In genomic region chr20:57262244-57263126, GRCh38 we compare ENCODE assay signal across 23 cellular contexts. TPM values are rescaled to one million over a fixed set of nuclear protein-coding genes. Genes with fewer than 3 reads are reported as not detected.
DNase-seq lines count a peak whose midpoint lies in the region; TF ChIP-seq lines count a peak whose summit lies in the region.
"Had no signal": no experiment of that assay in that cellular context is flagged by ENCODE, and none has a peak within 500 bp of the region (broad histone marks: within the 10 kb centered on the region; RNA-seq: fewer than 3 reads in every experiment).

No MANE protein-coding gene starts in this region.

- intact Hi-C loops in sigmoid colon (cut with DNase I) = no loop called here

- 68 to 88% methylated on average over 14 of the region's 14 CpGs for WGBS in sigmoid colon, 2 donors

- no peak for TF ChIP-seq EP300 in sigmoid colon (IDR thresholded peaks at IDR 0.05)

- no peaks in the 10 kb centered on the region for H3K9me3 ChIP-seq in HUES6 (ENCODE audit: control insufficient read depth, insufficient read depth, low read depth, low read length)
- no peaks in the 10 kb centered on the region for H3K9me3 ChIP-seq in SK-N-MC (ENCODE audit: low read depth, low read length)
- H3K9me3 ChIP-seq in iPS-18c (ENCODE audit: control insufficient read depth, insufficient read depth, low read length) = no peaks in the 10 kb centered on the region
- H3K9me3 ChIP-seq in sigmoid colon = no peaks in the 10 kb centered on the region

- H3K27me3 ChIP-seq in HUES6 (ENCODE audit: control insufficient read depth, insufficient read depth, low read length) = peaks cover 44% of the 10 kb centered on the region
- peaks cover 36 to 99% (median 79%) of the 10 kb centered on the region in 3 donors for H3K27me3 ChIP-seq in sigmoid colon

- H3K4me3 ChIP-seq in HUES6 (ENCODE audit: low read depth, low read length) = peak overlapping the region; percentile 85
- peak overlapping the region; percentile 25 for H3K4me3 ChIP-seq in SK-N-MC
- H3K4me3 ChIP-seq in iPS-18c (ENCODE audit: insufficient read depth, low read depth, low read length) = peak overlapping the region; percentile 28; the same call in 1 of the 2 replicates
- H3K4me3 ChIP-seq in sigmoid colon = no peak overlapping the region

- DNase-seq in SK-N-MC (ENCODE audit: low read depth, low spot score) (no peak), NCI-H2081 treated with DMSO at 0.1 percent for 48 hours (lab: John Stamatoyannopoulos, UW) (no peak), sigmoid colon (no peak), NCI-H2227 treated with DMSO at 0.1 percent for 48 hours (lab: John Stamatoyannopoulos, UW) (no peak)
- DNase-seq: activated CD4-positive, alpha-beta T cell treated with anti-CD3 and anti-CD28 coated beads for 1 hour; effector CD8-positive, alpha-beta T cell; head of caudate nucleus; NCI-H1417; NCI-H226; SIG-M5; small intestine; T-helper 9 cell had no signal

- peak; percentile 88 for TF ChIP-seq CTCF in subcutaneous adipose tissue (IDR thresholded peaks at IDR 0.05; ENCODE audit: low read depth)
- TF ChIP-seq CTCF in sigmoid colon (IDR thresholded peaks at IDR 0.05) = no peak

- peaks cover 70% of the 10 kb centered on the region for H3K4me1 ChIP-seq in HUES6 (ENCODE audit: control insufficient read depth, insufficient read depth, low read length)
- peaks cover 0 to 39% (median 28%) of the 10 kb centered on the region in 4 donors for H3K4me1 ChIP-seq in sigmoid colon

- H3K27ac ChIP-seq in HUES6 (ENCODE audit: low read depth, low read length) = 0 out of 2 replicates have a peak overlapping the region, but pooled peaks have one; percentile 5
- H3K27ac ChIP-seq in SK-N-MC = peak overlapping the region; percentile 54
- H3K27ac ChIP-seq in sigmoid colon = no peak overlapping the region
- H3K27ac ChIP-seq: HL-60, KMS-11 had no signal

- H3K36me3 ChIP-seq in HUES6 (ENCODE audit: control insufficient read depth, insufficient read depth, low read length) (no peaks in the 10 kb centered on the region), SK-N-MC (ENCODE audit: insufficient read depth, low read length) (no peaks in the 10 kb centered on the region), sigmoid colon (no peaks in the 10 kb centered on the region)

- H3K9ac ChIP-seq in HUES6 (ENCODE audit: low read length) (peak overlapping the region; percentile 45), SK-N-MC (ENCODE audit: insufficient read length) (no peak overlapping the region)
- H3K9ac ChIP-seq: KMS-11 had no signal

- no peak for TF ChIP-seq POLR2A in sigmoid colon (IDR thresholded peaks at IDR 0.05)

RNA-seq across cellular contexts. Expression of gene BMP7, which starts 4.0 kb away (rescaled TPM):
- under 1 TPM in 2 of 4 donors, not detected in 2; 0.44 to 0.82 TPM for total RNA-seq in subcutaneous adipose tissue
- total RNA-seq in sigmoid colon = 1 to 10 TPM; 1.5 to 5.4 (median 3.5) TPM
- 1 to 10 TPM in 1 of 3 donors, under 1 TPM in 2; under 0.01 to 2.5 (median 0.69) TPM for polyA plus RNA-seq in sigmoid colon
- total RNA-seq: activated T-helper 17 cell treated with anti-CD3 and anti-CD28 coated beads, Interleukin-2, amount 50 U/mL, for 72 hours; bronchial epithelial cell; fibroblast of lung; mononuclear cell; osteoblast had no signal
- polyA plus RNA-seq: BJ, fibroblast of lung had no signal

Comparison
In these comparisons a context has a peak if more than half of its experiments do, and no peak if none do; other contexts are left out.
1. H3K27ac ChIP-seq: peak in HUES6 (single experiment) and SK-N-MC (single experiment); none in sigmoid colon (0 of 4).
2. H3K4me3 ChIP-seq: peak in HUES6 (single experiment), SK-N-MC (single experiment) and iPS-18c (single experiment); none in sigmoid colon (0 of 4).